Comparison of ENCODE assay signal across 8 cellular contexts in the genomic region with DNA sequence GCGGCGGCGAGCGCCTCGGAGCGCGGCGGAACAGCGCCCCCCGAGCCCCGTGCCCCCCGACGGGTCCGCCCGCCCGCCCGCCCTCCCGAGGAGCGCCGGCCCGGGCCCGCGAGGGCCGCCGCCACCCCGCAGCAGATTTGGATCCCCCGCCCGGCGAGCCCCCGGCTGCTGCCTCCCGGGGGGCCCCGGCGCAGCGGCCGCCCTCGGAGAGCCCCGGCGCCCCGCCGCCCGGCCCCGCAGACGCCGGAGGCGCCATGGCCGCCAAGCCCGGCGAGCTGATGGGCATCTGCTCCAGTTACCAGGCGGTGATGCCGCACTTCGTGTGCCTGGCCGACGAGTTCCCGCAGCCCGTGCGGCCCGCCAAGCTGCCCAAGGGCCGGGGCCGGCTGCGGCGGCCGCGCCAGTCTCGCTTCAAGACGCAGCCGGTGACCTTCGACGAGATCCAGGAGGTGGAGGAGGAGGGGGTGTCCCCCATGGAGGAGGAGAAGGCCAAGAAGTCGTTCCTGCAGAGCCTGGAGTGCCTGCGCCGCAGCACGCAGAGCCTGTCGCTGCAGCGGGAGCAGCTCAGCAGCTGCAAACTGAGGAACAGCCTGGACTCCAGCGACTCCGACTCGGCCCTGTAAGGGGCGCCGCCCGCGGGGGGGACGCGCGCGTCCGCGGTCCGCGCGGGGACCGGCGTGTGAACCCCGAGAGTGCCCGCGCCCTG. TPM values are rescaled to one million over a fixed set of nuclear protein-coding genes. Genes with fewer than 3 reads are reported as not detected.
DNase-seq lines count a peak whose midpoint lies in the region; ATAC-seq and TF ChIP-seq lines count a peak whose summit lies in the region.

No MANE protein-coding gene starts in this region.

- no peaks in the 10 kb centered on the region for H3K36me3 ChIP-seq in ovary

- H3K9me3 Mint-ChIP-seq in activated CD8-positive, alpha-beta memory T cell treated with anti-CD3 and anti-CD28 coated beads, Interleukin-2, amount 10 ng/mL, durations not matched to agents 7 days and 5 days (ENCODE audit: low read depth) = no peaks in the 10 kb centered on the region

- H3K4me1 ChIP-seq in ovary (ENCODE audit: insufficient read depth) = peaks cover 3% of the 10 kb centered on the region

- TF ChIP-seq CTCF in ovary (IDR thresholded peaks at IDR 0.05) = no peak

- peak; percentile 13 for ATAC-seq in HG02623 (IDR thresholded peaks at IDR 0.05; ENCODE audit: unreplicated experiment)
- ATAC-seq in activated CD8-positive, alpha-beta memory T cell treated with anti-CD3 and anti-CD28 coated beads, Interleukin-2, amount 10 ng/mL, durations not matched to agents 7 days and 5 days = peak; percentile 41
- no peak for ATAC-seq in HG03571 (IDR thresholded peaks at IDR 0.05; ENCODE audit: unreplicated experiment)

- WGBS in ovary, 3 donors = 0 to 1% (median 1%) methylated on average over 36 to 95 of the region's 95 CpGs

- no peak for TF ChIP-seq EP300 in ovary (IDR thresholded peaks at IDR 0.05)

- CTCF ChIA-PET in activated CD8-positive, alpha-beta memory T cell treated with anti-CD3 and anti-CD28 coated beads, Interleukin-2, amount 10 ng/mL, durations not matched to agents 7 days and 5 days (lab: Charles Lee) = interaction anchor here (0.8 to 2.5 kb wide), 7 partner anchors 11 to 63 kb away, joined by 3 to 7 read pairs (median 3); no protein-coding TSS in a partner anchor

- peak overlapping the region; percentile 66 for H3K4me3 Mint-ChIP-seq in activated CD8-positive, alpha-beta memory T cell treated with anti-CD3 and anti-CD28 coated beads, Interleukin-2, amount 10 ng/mL, durations not matched to agents 7 days and 5 days

- peak overlapping the region; percentile 86 to 97 for H3K27ac ChIP-seq in ovary

- intact Hi-C loops in ovary (cut with DNase I) = loop anchor here in 3 of 4 donors (2.0 to 10.0 kb wide), 6 partner anchors 36 to 94 kb away; no protein-coding TSS in a partner anchor

- TF ChIP-seq POLR2A in ovary (IDR thresholded peaks at IDR 0.05) = peak; percentile 17

- no peaks in the 10 kb centered on the region for H3K36me3 Mint-ChIP-seq in activated CD8-positive, alpha-beta memory T cell treated with anti-CD3 and anti-CD28 coated beads, Interleukin-2, amount 10 ng/mL, durations not matched to agents 7 days and 5 days

- DNase-seq in COLO668 (lab: John Stamatoyannopoulos, UW; ENCODE audit: unreplicated experiment) = peak; percentile 58
- DNase-seq in activated CD8-positive, alpha-beta memory T cell treated with anti-CD3 and anti-CD28 coated beads, Interleukin-2, amount 10 ng/mL, durations not matched to agents 7 days and 5 days = no peak
- peak; percentile 42 for DNase-seq in globus pallidus (ENCODE audit: low spot score)
- DNase-seq in ovary = peak; percentile 65 to 79 (median 71)
- no peak for DNase-seq in NCI-H1436 treated with DMSO at 0.1 percent for 48 hours (lab: John Stamatoyannopoulos, UW)
- DNase-seq in HT-29 (ENCODE audit: low spot score) = no peak

- peaks cover 17% of the 10 kb centered on the region for H3K4me1 Mint-ChIP-seq in activated CD8-positive, alpha-beta memory T cell treated with anti-CD3 and anti-CD28 coated beads, Interleukin-2, amount 10 ng/mL, durations not matched to agents 7 days and 5 days

- H3K27me3 Mint-ChIP-seq in activated CD8-positive, alpha-beta memory T cell treated with anti-CD3 and anti-CD28 coated beads, Interleukin-2, amount 10 ng/mL, durations not matched to agents 7 days and 5 days = peaks cover 68% of the 10 kb centered on the region

- peak overlapping the region; percentile 94 for H3K4me3 ChIP-seq in ovary

- H3K27ac Mint-ChIP-seq in activated CD8-positive, alpha-beta memory T cell treated with anti-CD3 and anti-CD28 coated beads, Interleukin-2, amount 10 ng/mL, durations not matched to agents 7 days and 5 days = no peak overlapping the region

- H3K9me3 ChIP-seq in ovary = no peaks in the 10 kb centered on the region

- H3K27me3 ChIP-seq in ovary = no peaks in the 10 kb centered on the region

RNA-seq across cellular contexts. Expression of gene C11orf96, which starts 0.4 kb away (rescaled TPM):
- total RNA-seq in activated CD8-positive, alpha-beta memory T cell treated with anti-CD3 and anti-CD28 coated beads, Interleukin-2, amount 10 ng/mL, durations not matched to agents 7 days and 5 days = under 1 TPM; 0.19 to 0.79 TPM
- total RNA-seq in ovary = 1,000 to 10,000 TPM in 2 of 7 donors, 100 to 1,000 TPM in 5; 213 to 1,276 (median 506) TPM
- polyA plus RNA-seq in ovary = 100 to 1,000 TPM in 1 of 2 donors, 10 to 100 TPM in 1; 35.9 to 218 TPM
- total RNA-seq in HT-29 (2014; rRNA removed; shearing (Covaris generic)) = not detected in 2 replicates

Comparison
In these comparisons a context has a peak if more than half of its experiments do, and no peak if none do; other contexts are left out.
1. DNase-seq: peak in COLO668 (single experiment), globus pallidus (single experiment) and ovary (5 of 5); none in activated CD8-positive, alpha-beta memory T cell treated with anti-CD3 and anti-CD28 coated beads, Interleukin-2, amount 10 ng/mL, durations not matched to agents 7 days and 5 days (single experiment), NCI-H1436 treated with DMSO at 0.1 percent for 48 hours (single experiment) and HT-29 (single experiment).
2. RNA of gene C11orf96, which starts 0.4 kb away (total RNA-seq): 213 to 1,276 TPM in ovary; 0.19 to 0.79 TPM in activated CD8-positive, alpha-beta memory T cell treated with anti-CD3 and anti-CD28 coated beads, Interleukin-2, amount 10 ng/mL, durations not matched to agents 7 days and 5 days and not detected in HT-29; every median in the first group is over 100 times any median in the second.